In genomic region chr18:25278415-25278814, GRCh38 we compare ENCODE assay signal across 15 cellular contexts.
DNase-seq lines count a peak whose midpoint lies in the region; ATAC-seq and TF ChIP-seq lines count a peak whose summit lies in the region.
"Had no signal": no experiment of that assay in that cellular context is flagged by ENCODE, and none has a peak within 500 bp of the region (broad histone marks: within the 10 kb centered on the region; RNA-seq: fewer than 3 reads in every experiment).

No MANE protein-coding gene starts in this region.

- H3K27me3 ChIP-seq in adipocyte (replicated peaks; ENCODE audit: control insufficient read depth, insufficient read depth, low read length): no peaks in the 10 kb centered on the region
- no peaks in the 10 kb centered on the region for H3K27me3 ChIP-seq in right lobe of liver
- H3K27me3 ChIP-seq: left lung, upper lobe of left lung had no signal

- H3K9me3 Mint-ChIP-seq in activated naive CD8-positive, alpha-beta T cell treated with anti-CD3 and anti-CD28 coated beads, Interleukin-2, amount 50 U/mL, for 24 hours: no peaks in the 10 kb centered on the region

- no peaks in the 10 kb centered on the region for H3K36me3 Mint-ChIP-seq in activated naive CD8-positive, alpha-beta T cell treated with anti-CD3 and anti-CD28 coated beads, Interleukin-2, amount 50 U/mL, for 24 hours (ENCODE audit: low read depth)

- intact Hi-C loops in right lobe of liver (cut with DNase I): no loop called here

- no peak overlapping the region for H3K27ac Mint-ChIP-seq in activated naive CD8-positive, alpha-beta T cell treated with anti-CD3 and anti-CD28 coated beads, Interleukin-2, amount 50 U/mL, for 24 hours
- H3K27ac Mint-ChIP-seq: activated CD4-positive, alpha-beta T cell treated with anti-CD3 and anti-CD28 coated beads for 36 hours had no signal

- no peak overlapping the region for H3K4me3 Mint-ChIP-seq in activated naive CD8-positive, alpha-beta T cell treated with anti-CD3 and anti-CD28 coated beads, Interleukin-2, amount 50 U/mL, for 24 hours
- H3K4me3 Mint-ChIP-seq: activated CD4-positive, alpha-beta T cell treated with anti-CD3 and anti-CD28 coated beads for 36 hours had no signal

- H3K4me1 ChIP-seq in adipocyte (ENCODE audit: control insufficient read depth, insufficient read depth, low read length) (peaks cover 5% of the 10 kb centered on the region), right lobe of liver (no peaks in the 10 kb centered on the region)

- no peaks in the 10 kb centered on the region for H3K4me1 Mint-ChIP-seq in activated naive CD8-positive, alpha-beta T cell treated with anti-CD3 and anti-CD28 coated beads, Interleukin-2, amount 50 U/mL, for 24 hours
- H3K4me1 Mint-ChIP-seq: activated CD4-positive, alpha-beta T cell treated with anti-CD3 and anti-CD28 coated beads for 36 hours had no signal

- DNase-seq in DMS 273 (lab: John Stamatoyannopoulos, UW; ENCODE audit: unreplicated experiment) (peak; percentile 71), M059J (ENCODE audit: low read depth) (peak; percentile 60), adipocyte (ENCODE audit: low read depth) (peak; percentile 16), fibroblast of villous mesenchyme (ENCODE audit: low read depth) (peak; percentile 22), NCI-H774 (lab: John Stamatoyannopoulos, UW) (no peak), right lobe of liver (no peak)
- DNase-seq in activated naive CD8-positive, alpha-beta T cell treated with anti-CD3 and anti-CD28 coated beads, Interleukin-2, amount 50 U/mL, for 24 hours: no peak
- DNase-seq: activated CD4-positive, alpha-beta T cell treated with anti-CD3 and anti-CD28 coated beads for 36 hours; DND-41; left lung; NCI-H2029 treated with DMSO at 0.1 percent for 48 hours; right cardiac atrium; stimulated activated naive CD4-positive, alpha-beta T cell treated with Interleukin-2 at 50 U/mL for 16 hours; upper lobe of left lung had no signal

- 46% methylated on average over 4 of the region's 4 CpGs for WGBS in right lobe of liver (ENCODE audit: insufficient coverage, low coverage, low lambda C conversion rate, missing lambda C conversion rate)

- no peak for ATAC-seq in right lobe of liver
- no peak for ATAC-seq in activated naive CD8-positive, alpha-beta T cell treated with anti-CD3 and anti-CD28 coated beads, Interleukin-2, amount 50 U/mL, for 24 hours
- no peak for ATAC-seq in GM19397 (IDR thresholded peaks at IDR 0.05; ENCODE audit: unreplicated experiment)
- ATAC-seq: activated CD4-positive, alpha-beta T cell treated with anti-CD3 and anti-CD28 coated beads for 36 hours; left lung; right cardiac atrium had no signal

- no peaks in the 10 kb centered on the region for H3K9me3 ChIP-seq in adipocyte (ENCODE audit: control insufficient read depth, low read length)
- H3K9me3 ChIP-seq in right lobe of liver: no peaks in the 10 kb centered on the region
- H3K9me3 ChIP-seq: left lung, upper lobe of left lung had no signal

- TF ChIP-seq CTCF in fibroblast of villous mesenchyme (IDR thresholded peaks at IDR 0.05; ENCODE audit: insufficient read depth, low read depth, low read length): no peak
- TF ChIP-seq CTCF in right lobe of liver (IDR thresholded peaks at IDR 0.05): no peak

- no peak overlapping the region for H3K27ac ChIP-seq in right lobe of liver
- H3K27ac ChIP-seq: left lung, upper lobe of left lung had no signal

- no peak for TF ChIP-seq POLR2A in right lobe of liver (IDR thresholded peaks at IDR 0.05)

- no peak overlapping the region for H3K4me3 ChIP-seq in adipocyte (ENCODE audit: low read length)
- H3K4me3 ChIP-seq in fibroblast of villous mesenchyme (ENCODE audit: low read depth, low read length): no peak overlapping the region
- no peak overlapping the region for H3K4me3 ChIP-seq in right lobe of liver
- H3K4me3 ChIP-seq: left lung, upper lobe of left lung had no signal

- H3K36me3 ChIP-seq in adipocyte (ENCODE audit: control insufficient read depth, insufficient read depth, low read length, severe bottlenecking) (no peaks in the 10 kb centered on the region), right lobe of liver (no peaks in the 10 kb centered on the region)
- H3K36me3 ChIP-seq: left lung, upper lobe of left lung had no signal

- no peak overlapping the region for H3K9ac ChIP-seq in adipocyte (ENCODE audit: low read length)

- peaks cover 9% of the 10 kb centered on the region for H3K27me3 Mint-ChIP-seq in activated naive CD8-positive, alpha-beta T cell treated with anti-CD3 and anti-CD28 coated beads, Interleukin-2, amount 50 U/mL, for 24 hours

Comparison
In these comparisons a context has a peak if more than half of its experiments do, and no peak if none do; other contexts are left out.
1. DNase-seq: peak in DMS 273 (single experiment), M059J (single experiment), adipocyte (single experiment) and fibroblast of villous mesenchyme (single experiment); none in NCI-H774 (single experiment), right lobe of liver (0 of 3) and activated naive CD8-positive, alpha-beta T cell treated with anti-CD3 and anti-CD28 coated beads, Interleukin-2, amount 50 U/mL, for 24 hours (single experiment).